32 cellular contexts compared by ENCODE assay signal in the genomic region with DNA sequence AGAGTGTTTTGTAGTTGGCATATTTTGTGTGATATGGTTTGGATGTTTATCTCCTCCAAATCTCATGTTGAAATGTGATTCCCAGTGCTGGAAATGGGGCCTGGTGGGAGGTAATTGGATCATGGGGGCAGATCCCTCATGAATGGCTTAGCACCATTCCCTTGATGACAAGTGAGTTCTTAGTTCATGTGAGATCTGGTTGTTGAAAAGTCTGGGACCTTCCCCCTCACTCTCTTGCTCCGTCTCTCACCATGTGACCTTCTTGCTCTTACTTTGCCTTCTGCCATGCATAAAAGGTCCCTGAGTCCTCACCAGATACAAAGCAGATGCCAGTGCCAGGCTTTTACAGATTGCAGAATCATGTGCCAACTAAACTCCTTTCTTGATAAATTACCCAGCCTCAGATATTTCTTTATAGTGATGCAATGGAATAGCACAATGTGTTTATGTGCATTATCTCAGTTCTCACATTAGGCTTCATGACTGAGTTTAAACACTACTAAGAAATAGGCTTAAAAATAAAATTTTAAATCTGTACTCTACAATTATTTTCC.
"Had no signal": no experiment of that assay in that cellular context is flagged by ENCODE, and none has a peak within 500 bp of the region (broad histone marks: within the 10 kb centered on the region; RNA-seq: fewer than 3 reads in every experiment).

No MANE protein-coding gene starts in this region.

- H3K4me3 Mint-ChIP-seq: activated B cell treated with CpG ODN at 0.5 μM for 24 hours; activated CD8-positive, alpha-beta memory T cell treated with anti-CD3 and anti-CD28 coated beads, Interleukin-2, amount 10 ng/mL, durations not matched to agents 7 days and 5 days; activated CD8-positive, alpha-beta T cell treated with anti-CD3 and anti-CD28 coated beads, Interleukin-2, amount 10 ng/mL, durations not matched to agents 7 days and 5 days; activated naive CD8-positive, alpha-beta T cell; effector memory CD8-positive, alpha-beta T cell; T-helper 17 cell; T-helper 2 cell treated with Interferon-gamma antibody and Interleukin-4, amounts not matched to agents 5 μg/mL and 100 μg/mL, for 36 hours had no signal

- DNase-seq: activated B cell treated with CpG ODN at 0.5 μM for 24 hours; activated CD4-positive, alpha-beta T cell treated with anti-CD3 and anti-CD28 coated beads for 48 hours; activated CD4-positive, alpha-beta T cell treated with anti-CD3 and anti-CD28 coated beads, Interleukin-2, amount 50 U/mL, for 1 hour; activated CD4-positive, alpha-beta T cell treated with anti-CD3 and anti-CD28 coated beads, Interleukin-2, amount 50 U/mL, for 48 hours; activated CD8-positive, alpha-beta memory T cell treated with anti-CD3 and anti-CD28 coated beads, Interleukin-2, amount 10 ng/mL, durations not matched to agents 7 days and 5 days; activated CD8-positive, alpha-beta memory T cell treated with anti-CD3 and anti-CD28 coated beads, Interleukin-2, amount 50 U/mL, for 4 hours; activated CD8-positive, alpha-beta T cell treated with anti-CD3 and anti-CD28 coated beads, Interleukin-2, amount 10 ng/mL, durations not matched to agents 7 days and 5 days; activated gamma-delta T cell; activated naive CD4-positive, alpha-beta T cell treated with anti-CD3 and anti-CD28 coated beads, Interleukin-2, amount 50 U/mL, for 16 hours; activated naive CD4-positive, alpha-beta T cell treated with Interleukin-2 at 50 U/mL for 16 hours; activated T-cell treated with anti-CD3 and anti-CD28 coated beads, Interleukin-2, amount 50 U/mL, for 1 hour; activated T-cell treated with anti-CD3 and anti-CD28 coated beads, Interleukin-2, amount 50 U/mL, for 48 hours; amygdala; aorta; body of pancreas; caudate nucleus; cortex of kidney; dermis blood vessel endothelial cell; effector CD4-positive, alpha-beta T cell; effector memory CD8-positive, alpha-beta T cell; erythroblast; foreskin keratinocyte; gastrocnemius medialis; glutamatergic neuron; heart left ventricle; T-helper 1 cell; T-helper 17 cell; T1000; WERI-Rb-1 had no signal

- H3K27me3 Mint-ChIP-seq: activated B cell treated with CpG ODN at 0.5 μM for 24 hours; activated CD8-positive, alpha-beta memory T cell treated with anti-CD3 and anti-CD28 coated beads, Interleukin-2, amount 10 ng/mL, durations not matched to agents 7 days and 5 days; activated naive CD8-positive, alpha-beta T cell; effector memory CD8-positive, alpha-beta T cell; T-helper 17 cell had no signal

- H3K4me1 Mint-ChIP-seq: activated B cell treated with CpG ODN at 0.5 μM for 24 hours; activated CD8-positive, alpha-beta memory T cell treated with anti-CD3 and anti-CD28 coated beads, Interleukin-2, amount 10 ng/mL, durations not matched to agents 7 days and 5 days; T-helper 17 cell had no signal

- ATAC-seq: activated CD4-positive, CD25-positive, alpha-beta regulatory T cell treated with anti-CD3 and anti-CD28 coated beads, Interleukin-2, amount 50 U/mL, for 24 hours; activated CD8-positive, alpha-beta memory T cell treated with anti-CD3 and anti-CD28 coated beads, Interleukin-2, amount 10 ng/mL, durations not matched to agents 7 days and 5 days; activated CD8-positive, alpha-beta T cell treated with anti-CD3 and anti-CD28 coated beads, Interleukin-2, amount 10 ng/mL, durations not matched to agents 7 days and 5 days; body of pancreas; effector memory CD8-positive, alpha-beta T cell; foreskin keratinocyte; gastrocnemius medialis; heart left ventricle; T-helper 17 cell had no signal

- H3K36me3 Mint-ChIP-seq: activated CD8-positive, alpha-beta memory T cell treated with anti-CD3 and anti-CD28 coated beads, Interleukin-2, amount 10 ng/mL, durations not matched to agents 7 days and 5 days; activated naive CD8-positive, alpha-beta T cell had no signal

- H3K27ac Mint-ChIP-seq: activated B cell treated with CpG ODN at 0.5 μM for 24 hours; activated CD8-positive, alpha-beta memory T cell treated with anti-CD3 and anti-CD28 coated beads, Interleukin-2, amount 10 ng/mL, durations not matched to agents 7 days and 5 days; activated CD8-positive, alpha-beta T cell treated with anti-CD3 and anti-CD28 coated beads, Interleukin-2, amount 10 ng/mL, durations not matched to agents 7 days and 5 days; activated naive CD8-positive, alpha-beta T cell; effector memory CD8-positive, alpha-beta T cell; T-helper 17 cell; T-helper 2 cell treated with Interferon-gamma antibody and Interleukin-4, amounts not matched to agents 5 μg/mL and 100 μg/mL, for 36 hours had no signal
